ENCODE assay signal across 8 cellular contexts in genomic region chr20:35601021-35601973, GRCh38. TPM values are rescaled to one million over a fixed set of nuclear protein-coding genes. Genes with fewer than 3 reads are reported as not detected.
A peak's percentile ranks its signal among the peaks of the same experiment; 100 is the strongest.
DNase-seq lines count a peak whose midpoint lies in the region; ATAC-seq and TF ChIP-seq lines count a peak whose summit lies in the region.

No MANE protein-coding gene starts in this region.

- peaks cover 40% of the 10 kb centered on the region for H3K27me3 ChIP-seq in kidney epithelial cell (ENCODE audit: control insufficient read depth, insufficient read depth, low read length)

- DNase-seq in NCI-H128 (lab: John Stamatoyannopoulos, UW; ENCODE audit: unreplicated experiment) = peak; percentile 55
- DNase-seq in activated CD4-positive, CD25-positive, alpha-beta regulatory T cell (lab: John Stamatoyannopoulos, UW) = peak; percentile 35 to 61 (median 57)
- peak in 47 of 61 donors; percentile 2 to 70 (median 29) for DNase-seq in caudate nucleus (lab: John Stamatoyannopoulos, UW)
- DNase-seq in kidney epithelial cell (ENCODE audit: low read depth) = no peak
- peak; percentile 61 to 72 for DNase-seq in stimulated activated CD4-positive, alpha-beta T cell treated with anti-CD3 and anti-CD28 coated beads, Interleukin-15, amount 100 ng/mL, for 48 hours (ENCODE audit: low read depth in 2 of 2)

- H3K4me3 ChIP-seq in kidney epithelial cell (ENCODE audit: low read depth, low read length) = peak overlapping the region; percentile 32

- H3K27ac ChIP-seq in caudate nucleus (ENCODE audit: low read depth, low read length) = no peak overlapping the region

- no peaks in the 10 kb centered on the region for H3K36me3 ChIP-seq in kidney epithelial cell (ENCODE audit: control insufficient read depth, insufficient read depth, low read length)

- no peak for ATAC-seq in GM21381 (IDR thresholded peaks at IDR 0.05; ENCODE audit: unreplicated experiment)
- ATAC-seq in HG03565 (IDR thresholded peaks at IDR 0.05; ENCODE audit: unreplicated experiment) = no peak

- TF ChIP-seq CTCF in GM12872 (IDR thresholded peaks at IDR 0.05; ENCODE audit: insufficient read depth, low read depth, low read length) (peak; percentile 44), kidney epithelial cell (IDR thresholded peaks at IDR 0.05; ENCODE audit: insufficient read depth, low read length, poor library complexity, severe bottlenecking) (peak; percentile 41)

RNA-seq across cellular contexts. Expression of gene SPAG4, which starts 14.3 kb away (rescaled TPM):
- 2.6 and 7.9 TPM in 2 replicates for total RNA-seq in kidney epithelial cell

RNA-seq across cellular contexts. Expression of gene ERGIC3, which starts 59.4 kb away (rescaled TPM):
- 215 and 229 TPM in 2 replicates for total RNA-seq in kidney epithelial cell
